ENCODE assay signal across 8 cellular contexts in the genomic region with DNA sequence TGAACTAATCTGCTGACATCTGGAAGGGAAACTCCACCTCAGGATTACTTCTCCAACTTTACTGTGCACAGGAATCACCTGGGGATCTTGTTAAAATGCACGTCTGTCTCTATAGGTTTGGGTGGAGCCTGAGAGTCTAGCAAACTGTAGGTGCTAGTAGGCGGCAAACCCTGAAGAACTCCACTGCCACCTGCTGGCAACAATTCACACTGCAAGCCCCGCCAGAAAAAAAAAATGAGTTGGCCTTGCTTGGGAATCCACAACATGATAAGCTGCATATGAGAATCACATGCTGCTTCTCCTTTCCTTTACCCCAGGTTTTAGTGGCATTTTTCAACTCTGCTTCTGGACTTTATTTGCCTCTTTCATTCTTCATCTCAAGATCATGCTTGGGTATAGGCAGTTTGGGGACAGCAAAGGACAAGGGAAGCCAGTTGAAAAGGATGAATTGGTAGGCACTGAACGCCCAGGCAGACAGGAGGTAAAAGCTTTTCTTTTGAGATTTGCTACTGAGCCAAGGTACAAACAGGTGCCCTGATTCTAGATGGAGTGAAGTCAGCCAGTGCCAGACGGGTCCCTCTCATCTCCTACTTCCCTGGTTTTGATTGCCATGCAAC.
A peak's percentile ranks its signal among the peaks of the same experiment; 100 is the strongest.
DNase-seq lines count a peak whose midpoint lies in the region; ATAC-seq, FAIRE-seq and TF ChIP-seq lines count a peak whose summit lies in the region.

No MANE protein-coding gene starts in this region.

- H3K4me3 ChIP-seq in Caco-2 (ENCODE audit: low read depth, low read length) (no peak overlapping the region), gastroesophageal sphincter (no peak overlapping the region), parathyroid adenoma (ENCODE audit: low read depth, low read length) (no peak overlapping the region)
- no peak overlapping the region for H3K4me3 ChIP-seq in Jurkat, Clone E6-1 (ENCODE audit: low read length)

- no TSS peak for BruUV-seq in Caco-2 (replicated peaks; lab: Mats Ljungman, UMichigan)

- ATAC-seq in GM21423 (IDR thresholded peaks at IDR 0.05; ENCODE audit: unreplicated experiment), result peak; percentile 45
- ATAC-seq in activated T-helper 17 cell treated with anti-CD3 and anti-CD28 coated beads, Interleukin-2, amount 50 U/mL, for 72 hours (replicated peaks), result peak; percentile 68
- ATAC-seq in gastroesophageal sphincter, result peak; percentile 42

- H3K9ac ChIP-seq in parathyroid adenoma, result no peak overlapping the region

- H3K4me3 Mint-ChIP-seq in Caco-2 (ENCODE audit: unreplicated experiment), result no peak overlapping the region
- H3K4me3 Mint-ChIP-seq in activated T-helper 17 cell treated with anti-CD3 and anti-CD28 coated beads, Interleukin-2, amount 50 U/mL, for 72 hours, result no peak overlapping the region

- H3K36me3 ChIP-seq in Caco-2 (ENCODE audit: control insufficient read depth, insufficient read depth, low read length) (no peaks in the 10 kb centered on the region), gastroesophageal sphincter (no peaks in the 10 kb centered on the region), parathyroid adenoma (ENCODE audit: control insufficient read depth, insufficient read depth, low read length) (no peaks in the 10 kb centered on the region)

- TF ChIP-seq EP300 in gastroesophageal sphincter (IDR thresholded peaks at IDR 0.05), result no peak

- H3K9me3 Mint-ChIP-seq in Caco-2 (ENCODE audit: unreplicated experiment), result no peaks in the 10 kb centered on the region
- no peaks in the 10 kb centered on the region for H3K9me3 Mint-ChIP-seq in activated T-helper 17 cell treated with anti-CD3 and anti-CD28 coated beads, Interleukin-2, amount 50 U/mL, for 72 hours

- H3K79me2 ChIP-seq in parathyroid adenoma, result no peaks in the 10 kb centered on the region

- FAIRE-seq in urothelium cell line (lab: Jason Lieb, UNC), result no peak

- no peaks in the 10 kb centered on the region for H3K4me1 ChIP-seq in Caco-2
- peaks cover 0 to 13% (median 0%) of the 10 kb centered on the region in 3 donors for H3K4me1 ChIP-seq in gastroesophageal sphincter
- no peaks in the 10 kb centered on the region for H3K4me1 ChIP-seq in parathyroid adenoma

- no peaks in the 10 kb centered on the region for H3K27me3 ChIP-seq in Caco-2 (replicated peaks; ENCODE audit: control insufficient read depth, insufficient read depth, low read length)
- no peaks in the 10 kb centered on the region for H3K27me3 ChIP-seq in gastroesophageal sphincter
- H3K27me3 ChIP-seq in parathyroid adenoma (ENCODE audit: control insufficient read depth, insufficient read depth, low read length), result no peaks in the 10 kb centered on the region

- H3K27ac ChIP-seq in gastroesophageal sphincter, result no peak overlapping the region
- H3K27ac ChIP-seq in parathyroid adenoma, result no peak overlapping the region

- TF ChIP-seq CTCF in Caco-2 (IDR thresholded peaks at IDR 0.05; ENCODE audit: insufficient read depth in 1 of 2, low read depth in 1 of 2, low read length in 1 of 2, severe bottlenecking in 1 of 2, unreplicated experiment in 1 of 2) (peak; percentile 95 to 96), gastroesophageal sphincter (IDR thresholded peaks at IDR 0.05) (peak; percentile 79 to 96 (median 88)), parathyroid adenoma (IDR thresholded peaks at IDR 0.05) (peak; percentile 93)

- intact Hi-C loops in Caco-2 (cut with micrococcal nuclease; ENCODE audit: unreplicated experiment), result loop anchor here (1.0 to 10.0 kb wide), 5 partner anchors 90 to 910 kb away; a partner anchor contains a TSS

- H3K9me3 ChIP-seq in Caco-2 (no peaks in the 10 kb centered on the region), gastroesophageal sphincter (no peaks in the 10 kb centered on the region), parathyroid adenoma (ENCODE audit: control insufficient read depth, low read length) (no peaks in the 10 kb centered on the region)

- peaks cover 10% of the 10 kb centered on the region for H3K27me3 Mint-ChIP-seq in Caco-2 (ENCODE audit: insufficient read depth, unreplicated experiment)
- H3K27me3 Mint-ChIP-seq in activated T-helper 17 cell treated with anti-CD3 and anti-CD28 coated beads, Interleukin-2, amount 50 U/mL, for 72 hours, result peaks cover 12% of the 10 kb centered on the region

- H3K4me1 Mint-ChIP-seq in Caco-2 (ENCODE audit: low read depth, unreplicated experiment), result no peaks in the 10 kb centered on the region
- H3K4me1 Mint-ChIP-seq in activated T-helper 17 cell treated with anti-CD3 and anti-CD28 coated beads, Interleukin-2, amount 50 U/mL, for 72 hours, result no peaks in the 10 kb centered on the region

- no peak overlapping the region for H3K27ac Mint-ChIP-seq in Caco-2 (ENCODE audit: unreplicated experiment)
- no peak overlapping the region for H3K27ac Mint-ChIP-seq in activated T-helper 17 cell treated with anti-CD3 and anti-CD28 coated beads, Interleukin-2, amount 50 U/mL, for 72 hours

- no peak overlapping the region for H2AFZ ChIP-seq in parathyroid adenoma

- WGBS in gastroesophageal sphincter (ENCODE audit: low coverage in 1 of 2), 2 donors, result 27 to 30% methylated on average over 4 to 5 of the region's 5 CpGs

- CTCF ChIA-PET in Caco-2 (lab: Charles Lee), result interaction anchor here (0.5 to 1.4 kb wide), 11 partner anchors 10 to 299 kb away, joined by 3 to 11 read pairs (median 6); a partner anchor contains a TSS

- DNase-seq in Caco-2 (peak; percentile 68 to 88), RKO (ENCODE audit: low spot score) (peak; percentile 65), urothelium cell line (ENCODE audit: low spot score) (peak; percentile 82)
- peak; percentile 51 for DNase-seq in Jurkat, Clone E6-1 (ENCODE audit: low read depth, low spot score)

- POLR2A ChIA-PET in Caco-2 (lab: Charles Lee), result no interaction called here

- no peaks in the 10 kb centered on the region for H3K36me3 Mint-ChIP-seq in Caco-2 (ENCODE audit: insufficient read depth, unreplicated experiment)
- H3K36me3 Mint-ChIP-seq in activated T-helper 17 cell treated with anti-CD3 and anti-CD28 coated beads, Interleukin-2, amount 50 U/mL, for 72 hours (ENCODE audit: low read depth), result no peaks in the 10 kb centered on the region

- H3K4me2 ChIP-seq in parathyroid adenoma (ENCODE audit: low read length), result no peak overlapping the region

- TF ChIP-seq POLR2A in gastroesophageal sphincter (IDR thresholded peaks at IDR 0.05), result no peak
